Comparison of ENCODE assay signal across 1 cellular context in genomic region chr3:155078959-155079794, GRCh38.
TF ChIP-seq lines count a peak whose summit lies in the region.

No MANE protein-coding gene starts in this region.

TF ChIP-seq in H1, 55 proteins besides CTCF, POLR2A, EP300 and RAD21 (continued from another document):
- TF ChIP-seq, protein P1, sequence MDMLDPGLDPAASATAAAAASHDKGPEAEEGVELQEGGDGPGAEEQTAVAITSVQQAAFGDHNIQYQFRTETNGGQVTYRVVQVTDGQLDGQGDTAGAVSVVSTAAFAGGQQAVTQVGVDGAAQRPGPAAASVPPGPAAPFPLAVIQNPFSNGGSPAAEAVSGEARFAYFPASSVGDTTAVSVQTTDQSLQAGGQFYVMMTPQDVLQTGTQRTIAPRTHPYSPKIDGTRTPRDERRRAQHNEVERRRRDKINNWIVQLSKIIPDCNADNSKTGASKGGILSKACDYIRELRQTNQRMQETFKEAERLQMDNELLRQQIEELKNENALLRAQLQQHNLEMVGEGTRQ (IDR thresholded peaks at IDR 0.05; ENCODE audit: low read length): no peak
- TF ChIP-seq POU5F1 (IDR thresholded peaks at IDR 0.05; ENCODE audit: low read depth, low read length): no peak
